8 cellular contexts compared by ENCODE assay signal in the genomic region with DNA sequence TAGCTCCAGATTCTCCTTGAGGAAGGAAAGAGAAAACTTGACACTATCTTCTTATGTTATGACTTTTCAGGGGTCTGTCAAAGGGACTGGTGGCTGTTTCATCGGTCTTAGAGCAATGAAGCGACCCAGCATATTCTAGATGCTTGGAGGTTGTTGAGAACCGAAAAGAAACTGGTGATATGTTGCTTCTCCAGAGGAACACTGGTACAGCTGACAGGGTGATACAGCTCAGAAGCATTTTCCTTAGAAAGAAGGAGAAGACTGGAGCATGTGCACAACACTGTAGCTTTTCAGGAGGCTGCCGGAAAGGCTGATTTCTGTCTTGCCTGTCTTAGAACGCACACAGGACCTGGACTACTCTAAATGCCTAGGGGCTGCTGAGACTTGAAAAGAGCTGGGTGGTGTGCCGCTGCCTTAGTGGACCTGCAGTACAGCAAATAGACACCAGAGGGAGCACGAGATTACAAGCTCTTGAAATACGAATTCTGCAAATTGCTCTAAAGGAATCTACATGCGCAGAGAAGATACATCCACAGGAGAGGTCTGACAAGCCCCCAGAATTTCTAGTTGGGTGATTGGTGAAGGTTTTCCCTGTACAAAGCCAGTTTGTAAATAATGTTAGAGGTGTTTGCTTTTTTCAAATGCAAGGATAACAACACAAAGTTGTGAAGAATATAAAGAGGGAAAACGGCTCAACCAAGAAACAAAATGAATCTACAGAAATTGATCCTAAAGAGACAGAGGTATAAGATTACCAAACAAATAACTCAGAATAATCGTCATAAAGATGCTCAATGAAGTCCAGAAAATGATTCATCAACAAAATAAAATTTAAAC.
DNase-seq lines count a peak whose midpoint lies in the region; ATAC-seq and TF ChIP-seq lines count a peak whose summit lies in the region.

No MANE protein-coding gene starts in this region.

- no peaks in the 10 kb centered on the region for H3K9me2 ChIP-seq in MM.1S (replicated peaks; ENCODE audit: insufficient read depth, low read length)
- H3K9me2 ChIP-seq in SU-DHL-6 (replicated peaks; ENCODE audit: insufficient read depth, low read length), result no peaks in the 10 kb centered on the region

- no peaks in the 10 kb centered on the region for H3K36me3 ChIP-seq in MM.1S (replicated peaks; ENCODE audit: insufficient read depth, low read length)
- no peaks in the 10 kb centered on the region for H3K36me3 ChIP-seq in SU-DHL-6 (ENCODE audit: low read length)

- H3K4me3 ChIP-seq in MM.1S (ENCODE audit: low read length) (peak overlapping the region; percentile 33; the same call in 1 of the 2 replicates), SU-DHL-6 (ENCODE audit: insufficient read depth, low read length, poor library complexity, severe bottlenecking) (peak overlapping the region; percentile 26)

- intact Hi-C loops in CD14-positive monocyte (cut with micrococcal nuclease), result no loop called here

- no peak overlapping the region for H3K4me3 Mint-ChIP-seq in CD14-positive monocyte

- ATAC-seq in GM18909 (IDR thresholded peaks at IDR 0.05; ENCODE audit: poor library complexity, unreplicated experiment), result peak; percentile 76
- no peak for ATAC-seq in HG02623 (IDR thresholded peaks at IDR 0.05; ENCODE audit: unreplicated experiment)

- H3K4me1 ChIP-seq in MM.1S (ENCODE audit: low read length), result no peaks in the 10 kb centered on the region

- no peaks in the 10 kb centered on the region for H3K79me2 ChIP-seq in MM.1S (ENCODE audit: low read length)
- H3K79me2 ChIP-seq in SU-DHL-6 (ENCODE audit: insufficient read depth, low read length), result no peaks in the 10 kb centered on the region

- H3K4me2 ChIP-seq in MM.1S (ENCODE audit: low read depth, low read length) (peak overlapping the region; percentile 43; the same call in 1 of the 2 replicates), SU-DHL-6 (ENCODE audit: low read depth, low read length, poor library complexity, severe bottlenecking) (peak overlapping the region; percentile 52)

- peaks cover 0 to 1% (median 0%) of the 10 kb centered on the region in 7 donors for H3K9me3 Mint-ChIP-seq in CD14-positive monocyte

- DNase-seq in CD14-positive monocyte (ENCODE audit: low spot score), result no peak
- DNase-seq in MM.1S, result peak; percentile 56
- peak; percentile 1 for DNase-seq in cerebellum (ENCODE audit: low spot score)
- peak; percentile 67 for DNase-seq in left kidney (ENCODE audit: low read depth, low spot score)
- DNase-seq in stimulated activated CD8-positive, alpha-beta memory T cell treated with anti-CD3 and anti-CD28 coated beads, Interleukin-15, amount 100 ng/mL, for 24 hours (ENCODE audit: low read depth), result peak; percentile 0

- no peaks in the 10 kb centered on the region for H3K9me3 ChIP-seq in MM.1S (replicated peaks; ENCODE audit: insufficient read depth, low read length)
- H3K9me3 ChIP-seq in SU-DHL-6 (ENCODE audit: insufficient read depth, low read length), result no peaks in the 10 kb centered on the region

- no peak overlapping the region for H3K27ac Mint-ChIP-seq in CD14-positive monocyte

- H3K27ac ChIP-seq in MM.1S (ENCODE audit: low read length), result no peak overlapping the region
- peak overlapping the region; percentile 35; the same call in 1 of the 2 replicates for H3K27ac ChIP-seq in SU-DHL-6 (ENCODE audit: low read depth, low read length)

- H2AFZ ChIP-seq in MM.1S (ENCODE audit: low read length), result peak overlapping the region; percentile 89
- H2AFZ ChIP-seq in SU-DHL-6 (ENCODE audit: low read depth, low read length, severe bottlenecking), result peak overlapping the region; percentile 99

- TF ChIP-seq CTCF in CD14-positive monocyte (IDR thresholded peaks at IDR 0.05), result peak; percentile 62
- TF ChIP-seq CTCF in MM.1S (IDR thresholded peaks at IDR 0.05; ENCODE audit: low read length), result peak; percentile 71
- TF ChIP-seq CTCF in SU-DHL-6 (IDR thresholded peaks at IDR 0.05; ENCODE audit: insufficient read depth, low read length, poor library complexity, severe bottlenecking), result peak; percentile 42

- peaks cover 0 to 3% (median 1%) of the 10 kb centered on the region in 3 donors for H3K27me3 Mint-ChIP-seq in CD14-positive monocyte (ENCODE audit: low read depth in 3 of 3)

- no peaks in the 10 kb centered on the region for H3K4me1 Mint-ChIP-seq in CD14-positive monocyte

- H4K20me1 ChIP-seq in MM.1S (ENCODE audit: insufficient read depth, low read length) (no peaks in the 10 kb centered on the region), SU-DHL-6 (ENCODE audit: low read depth, low read length) (no peaks in the 10 kb centered on the region)

- H3K36me3 Mint-ChIP-seq in CD14-positive monocyte, result no peaks in the 10 kb centered on the region

- H3F3A ChIP-seq in MM.1S (ENCODE audit: insufficient read depth, low read length), result no peaks in the 10 kb centered on the region
- H3F3A ChIP-seq in SU-DHL-6 (ENCODE audit: insufficient read depth), result no peaks in the 10 kb centered on the region

- no peak overlapping the region; the same call in 1 of the 2 replicates for H3K9ac ChIP-seq in MM.1S (ENCODE audit: low read length)
- H3K9ac ChIP-seq in SU-DHL-6 (ENCODE audit: low read length), result peak overlapping the region; percentile 34

- no peaks in the 10 kb centered on the region for H3K27me3 ChIP-seq in MM.1S (replicated peaks; ENCODE audit: insufficient read depth, low read length)
- no peaks in the 10 kb centered on the region for H3K27me3 ChIP-seq in SU-DHL-6 (ENCODE audit: low read length)
